9 cellular contexts compared by ENCODE assay signal in genomic region chr10:30284860-30285594, GRCh38.
DNase-seq lines count a peak whose midpoint lies in the region; ATAC-seq and TF ChIP-seq lines count a peak whose summit lies in the region.
"Had no signal": no experiment of that assay in that cellular context is flagged by ENCODE, and none has a peak within 500 bp of the region (broad histone marks: within the 10 kb centered on the region; RNA-seq: fewer than 3 reads in every experiment).

No MANE protein-coding gene starts in this region.

- no peak overlapping the region for H2BK5ac ChIP-seq in trophoblast cell (ENCODE audit: low read depth, low read length, poor library complexity)

- no CpG with 5 or more reads among the region's 2 CpGs for WGBS in trophoblast cell (ENCODE audit: extremely low coverage, insufficient coverage, insufficient read length)

- no peak overlapping the region for H3K23ac ChIP-seq in trophoblast cell (ENCODE audit: low read length)

- no peak overlapping the region for H4K12ac ChIP-seq in trophoblast cell (ENCODE audit: low read depth, low read length)

- H2BK12ac ChIP-seq in trophoblast cell (ENCODE audit: low read length): no peak overlapping the region

- no peaks in the 10 kb centered on the region for H3K79me1 ChIP-seq in trophoblast cell (ENCODE audit: low read length)

- H3K9ac ChIP-seq in trophoblast cell (ENCODE audit: low read length): no peak overlapping the region

- intact Hi-C loops in activated CD8-positive, alpha-beta T cell treated with anti-CD3 and anti-CD28 coated beads for 36 hours (cut with micrococcal nuclease): no loop called here

- POLR2A ChIA-PET in activated CD8-positive, alpha-beta T cell treated with anti-CD3 and anti-CD28 coated beads for 36 hours (lab: Charles Lee): no interaction called here
- POLR2A ChIA-PET in activated CD8-positive, alpha-beta T cell treated with anti-CD3 and anti-CD28 coated beads, Interleukin-2, amount 10 ng/mL, durations not matched to agents 7 days and 5 days (lab: Charles Lee): no interaction called here

- no peaks in the 10 kb centered on the region for H3K79me2 ChIP-seq in trophoblast cell (ENCODE audit: control insufficient read depth, insufficient read depth, low read length, poor library complexity)

- H3K4me3 Mint-ChIP-seq in activated CD8-positive, alpha-beta T cell treated with anti-CD3 and anti-CD28 coated beads for 36 hours: no peak overlapping the region
- H3K4me3 Mint-ChIP-seq in activated CD8-positive, alpha-beta T cell treated with anti-CD3 and anti-CD28 coated beads, Interleukin-2, amount 10 ng/mL, durations not matched to agents 7 days and 5 days: no peak overlapping the region

- no peak overlapping the region for H3K18ac ChIP-seq in trophoblast cell (ENCODE audit: low read length)

- no peak overlapping the region for H3K4ac ChIP-seq in trophoblast cell (ENCODE audit: low read depth, low read length)

- no peak overlapping the region for H3K14ac ChIP-seq in trophoblast cell (ENCODE audit: low read length)

- peaks cover 1% of the 10 kb centered on the region for H3K9me3 Mint-ChIP-seq in activated CD8-positive, alpha-beta T cell treated with anti-CD3 and anti-CD28 coated beads for 36 hours
- no peaks in the 10 kb centered on the region for H3K9me3 Mint-ChIP-seq in activated CD8-positive, alpha-beta T cell treated with anti-CD3 and anti-CD28 coated beads, Interleukin-2, amount 10 ng/mL, durations not matched to agents 7 days and 5 days (ENCODE audit: insufficient read depth)

- H3K4me2 ChIP-seq in trophoblast cell (ENCODE audit: low read length): no peak overlapping the region

- no peak for DNase-seq in activated CD8-positive, alpha-beta T cell treated with anti-CD3 and anti-CD28 coated beads for 36 hours
- DNase-seq in activated CD8-positive, alpha-beta T cell treated with anti-CD3 and anti-CD28 coated beads, Interleukin-2, amount 10 ng/mL, durations not matched to agents 7 days and 5 days: no peak
- DNase-seq in UCSD-AML1 (lab: John Stamatoyannopoulos, UW; ENCODE audit: unreplicated experiment) (peak; percentile 28), trophoblast cell (peak; percentile 2 to 38), NCI-H2081 (lab: John Stamatoyannopoulos, UW) (no peak), NCI-H1092 treated with DMSO at 0.1 percent for 48 hours (lab: John Stamatoyannopoulos, UW) (no peak), caudate nucleus (lab: John Stamatoyannopoulos, UW) (no peak)
- DNase-seq: lower lobe of right lung had no signal

- no peak for TF ChIP-seq CTCF in activated CD8-positive, alpha-beta T cell treated with anti-CD3 and anti-CD28 coated beads for 36 hours (IDR thresholded peaks at IDR 0.05)

- H3K27ac ChIP-seq in trophoblast cell (ENCODE audit: low read depth, low read length) (no peak overlapping the region), caudate nucleus (ENCODE audit: low read depth, low read length) (no peak overlapping the region)
- H3K27ac ChIP-seq: lower lobe of right lung had no signal

- H3K4me1 ChIP-seq in trophoblast cell (ENCODE audit: control insufficient read depth in 1 of 2, insufficient read depth in 2 of 2, low read length in 2 of 2): no peaks in the 10 kb centered on the region
- H3K4me1 ChIP-seq: lower lobe of right lung had no signal

- ATAC-seq in activated CD8-positive, alpha-beta T cell treated with anti-CD3 and anti-CD28 coated beads for 36 hours: peak; percentile 49
- no peak for ATAC-seq in activated CD8-positive, alpha-beta T cell treated with anti-CD3 and anti-CD28 coated beads, Interleukin-2, amount 10 ng/mL, durations not matched to agents 7 days and 5 days
- ATAC-seq in HG03066 (IDR thresholded peaks at IDR 0.05; ENCODE audit: low read depth, unreplicated experiment): peak; percentile 88

- no peaks in the 10 kb centered on the region for H3K27me3 Mint-ChIP-seq in activated CD8-positive, alpha-beta T cell treated with anti-CD3 and anti-CD28 coated beads for 36 hours
- no peaks in the 10 kb centered on the region for H3K27me3 Mint-ChIP-seq in activated CD8-positive, alpha-beta T cell treated with anti-CD3 and anti-CD28 coated beads, Interleukin-2, amount 10 ng/mL, durations not matched to agents 7 days and 5 days (ENCODE audit: low read depth)

- no peaks in the 10 kb centered on the region for H3K36me3 ChIP-seq in trophoblast cell (ENCODE audit: control insufficient read depth in 1 of 2, insufficient read depth in 2 of 2, low read length in 2 of 2)
- H3K36me3 ChIP-seq: lower lobe of right lung had no signal

- no peaks in the 10 kb centered on the region for H3K27me3 ChIP-seq in trophoblast cell (ENCODE audit: insufficient read depth, low read length)

- H4K91ac ChIP-seq in trophoblast cell (ENCODE audit: low read depth, low read length): no peak overlapping the region

- peak overlapping the region; percentile 18 for H3K27ac Mint-ChIP-seq in activated CD8-positive, alpha-beta T cell treated with anti-CD3 and anti-CD28 coated beads for 36 hours
- no peak overlapping the region for H3K27ac Mint-ChIP-seq in activated CD8-positive, alpha-beta T cell treated with anti-CD3 and anti-CD28 coated beads, Interleukin-2, amount 10 ng/mL, durations not matched to agents 7 days and 5 days

- no peak overlapping the region for H2AK5ac ChIP-seq in trophoblast cell (ENCODE audit: low read length)

- no peaks in the 10 kb centered on the region for H3K36me3 Mint-ChIP-seq in activated CD8-positive, alpha-beta T cell treated with anti-CD3 and anti-CD28 coated beads for 36 hours (ENCODE audit: low read depth)
- no peaks in the 10 kb centered on the region for H3K36me3 Mint-ChIP-seq in activated CD8-positive, alpha-beta T cell treated with anti-CD3 and anti-CD28 coated beads, Interleukin-2, amount 10 ng/mL, durations not matched to agents 7 days and 5 days (ENCODE audit: low read depth)

- CTCF ChIA-PET in activated CD8-positive, alpha-beta T cell treated with anti-CD3 and anti-CD28 coated beads for 36 hours (lab: Charles Lee): interaction anchor here (0.6 to 1.7 kb wide), 4 partner anchors 15 to 296 kb away, joined by 3 read pairs; no protein-coding TSS in a partner anchor
- CTCF ChIA-PET in activated CD8-positive, alpha-beta T cell treated with anti-CD3 and anti-CD28 coated beads, Interleukin-2, amount 10 ng/mL, durations not matched to agents 7 days and 5 days (lab: Charles Lee): interaction anchor here (1.0 kb wide), 1 partner anchor 306 kb away, joined by 3 read pairs; no protein-coding TSS in a partner anchor

- no peaks in the 10 kb centered on the region for H3K9me3 ChIP-seq in trophoblast cell (ENCODE audit: insufficient read depth, low read depth, low read length)
- H3K9me3 ChIP-seq: lower lobe of right lung had no signal

- no peak overlapping the region for H2AFZ ChIP-seq in trophoblast cell (ENCODE audit: insufficient read depth, low read length, poor library complexity)

- H2BK120ac ChIP-seq in trophoblast cell (ENCODE audit: insufficient read depth, low read length, poor library complexity): no peak overlapping the region

- H3K4me3 ChIP-seq in trophoblast cell (ENCODE audit: low read depth, low read length): no peak overlapping the region
- H3K4me3 ChIP-seq: lower lobe of right lung had no signal

- no peak overlapping the region for H4K8ac ChIP-seq in trophoblast cell (ENCODE audit: low read depth, low read length)

- H3K4me1 Mint-ChIP-seq in activated CD8-positive, alpha-beta T cell treated with anti-CD3 and anti-CD28 coated beads for 36 hours (ENCODE audit: low read depth): peaks cover 11% of the 10 kb centered on the region
- peaks cover 7% of the 10 kb centered on the region for H3K4me1 Mint-ChIP-seq in activated CD8-positive, alpha-beta T cell treated with anti-CD3 and anti-CD28 coated beads, Interleukin-2, amount 10 ng/mL, durations not matched to agents 7 days and 5 days (ENCODE audit: low read depth)

Comparison
In these comparisons a context has a peak if more than half of its experiments do, and no peak if none do; other contexts are left out.
1. DNase-seq: peak in UCSD-AML1 (single experiment) and trophoblast cell (2 of 2); none in activated CD8-positive, alpha-beta T cell treated with anti-CD3 and anti-CD28 coated beads for 36 hours (single experiment), activated CD8-positive, alpha-beta T cell treated with anti-CD3 and anti-CD28 coated beads, Interleukin-2, amount 10 ng/mL, durations not matched to agents 7 days and 5 days (single experiment), NCI-H2081 (0 of 2), NCI-H1092 treated with DMSO at 0.1 percent for 48 hours (single experiment) and caudate nucleus (0 of 61).